Comparison of ENCODE assay signal across 1 cellular context in the genomic region with DNA sequence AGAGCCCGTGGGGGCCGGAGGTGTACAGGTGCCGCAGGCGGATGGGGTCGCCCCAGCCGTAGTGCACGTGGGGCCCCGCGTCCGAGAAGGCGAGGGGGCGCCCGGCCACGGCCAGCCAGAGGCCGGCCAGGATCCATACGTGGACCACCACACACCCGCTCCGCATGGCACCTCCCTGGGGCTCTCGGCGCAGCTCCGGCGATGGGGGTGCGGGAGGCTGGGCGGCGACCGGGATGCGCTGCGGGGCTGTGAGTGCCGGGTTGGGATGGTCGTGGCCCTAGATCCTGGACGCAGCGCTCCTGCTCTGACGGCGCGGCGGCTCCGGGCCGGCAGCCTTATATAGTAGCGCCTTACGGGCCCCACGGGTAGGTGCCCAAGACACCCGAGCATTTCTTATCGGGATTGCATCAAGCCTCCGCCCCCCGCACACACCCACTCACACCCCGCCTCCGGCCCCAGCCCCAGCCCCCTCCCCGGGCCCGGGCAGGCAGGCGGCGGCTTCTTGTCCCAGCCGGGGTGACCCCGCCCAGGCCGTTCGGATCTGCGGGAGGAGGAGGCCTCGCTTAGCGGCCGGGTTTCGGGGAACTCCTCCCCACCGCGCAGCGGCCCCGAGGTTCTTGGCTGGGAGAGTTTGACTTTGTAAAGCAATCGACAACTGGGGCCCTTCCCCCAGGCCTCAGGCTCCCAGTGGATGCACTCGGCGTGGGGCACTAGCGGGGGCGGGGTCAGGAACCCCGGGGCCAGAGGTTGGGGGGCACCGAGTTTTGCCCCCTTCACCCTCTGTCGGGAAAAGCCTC.
TF ChIP-seq lines count a peak whose summit lies in the region.

A gene with protein sequence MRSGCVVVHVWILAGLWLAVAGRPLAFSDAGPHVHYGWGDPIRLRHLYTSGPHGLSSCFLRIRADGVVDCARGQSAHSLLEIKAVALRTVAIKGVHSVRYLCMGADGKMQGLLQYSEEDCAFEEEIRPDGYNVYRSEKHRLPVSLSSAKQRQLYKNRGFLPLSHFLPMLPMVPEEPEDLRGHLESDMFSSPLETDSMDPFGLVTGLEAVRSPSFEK (minus strand): TSS at position 312 of the 797 bp plus-strand sequence. CDS start 146 bp downstream, at position 166.

TF ChIP-seq in HCT116, 20 proteins besides CTCF, POLR2A, EP300 and RAD21 (continued from another document):
- TF ChIP-seq SIN3A (IDR thresholded peaks at IDR 0.05; ENCODE audit: low read depth) (0 out of 2 replicates have a peak, but pooled peaks have one; percentile 25), POLR2AphosphoS5 (IDR thresholded peaks at IDR 0.05; ENCODE audit: low read depth, low read length) (peak; percentile 75)
